16 cellular contexts compared by ENCODE assay signal in genomic region chr5:79181419-79182022, GRCh38. TPM values are rescaled to one million over a fixed set of nuclear protein-coding genes. Genes with fewer than 3 reads are reported as not detected.
DNase-seq lines count a peak whose midpoint lies in the region; ATAC-seq, FAIRE-seq and TF ChIP-seq lines count a peak whose summit lies in the region.
"Had no signal": no experiment of that assay in that cellular context is flagged by ENCODE, and none has a peak within 500 bp of the region (broad histone marks: within the 10 kb centered on the region; RNA-seq: fewer than 3 reads in every experiment).

No MANE protein-coding gene starts in this region.

- no peak overlapping the region for H3K27ac ChIP-seq in K562 (ENCODE audit: extremely low read depth, low read depth, low read length)
- H3K27ac ChIP-seq: RWPE1 had no signal

- no peak overlapping the region for H3K4me3 ChIP-seq in K562

- no peak for TF ChIP-seq EP300 in K562 (IDR thresholded peaks at IDR 0.05; ENCODE audit: low read length)

- no peak overlapping the region for H3K4me2 ChIP-seq in K562 (ENCODE audit: insufficient read depth, low read length)

- no peaks in the 10 kb centered on the region for H4K20me1 ChIP-seq in K562 (replicated peaks; ENCODE audit: control insufficient read depth, insufficient read depth, low read length)

- no peak overlapping the region for H2AFZ ChIP-seq in K562 (ENCODE audit: low read depth, low read length)

- H3K4me1 ChIP-seq in K562 (replicated peaks in 1 of 2; ENCODE audit: control insufficient read depth in 2 of 2, insufficient read depth in 2 of 2, low read length in 2 of 2): no peaks in the 10 kb centered on the region

- peak; percentile 41 for DNase-seq in DMS53 (lab: John Stamatoyannopoulos, UW)
- DNase-seq in KBM-7: peak; percentile 46
- no peak for DNase-seq in K562 (ENCODE audit: extremely low read depth in 1 of 4, low spot score in 3 of 4)
- peak; percentile 22 for DNase-seq in iris pigment epithelial cell (ENCODE audit: low read depth)
- DNase-seq in NCI-H226: no peak
- DNase-seq in activated gamma-delta T cell (lab: John Stamatoyannopoulos, UW): no peak
- DNase-seq: activated B cell treated with CpG ODN at 0.5 μM for 24 hours; activated T-cell treated with anti-CD3 and anti-CD28 coated beads, Interleukin-2, amount 50 U/mL, for 1 hour; amniotic stem cell; effector CD8-positive, alpha-beta T cell; NCI-H2081 treated with DMSO at 0.1 percent for 48 hours; stimulated activated CD4-positive, alpha-beta T cell treated with anti-CD3 and anti-CD28 coated beads, Interleukin-2, amount 100 ng/mL, for 48 hours had no signal

- no peaks in the 10 kb centered on the region for H3K79me2 ChIP-seq in K562 (ENCODE audit: control insufficient read depth, insufficient read depth, low read length)

- POLR2A ChIA-PET in K562 (lab: Yijun Ruan, JAX): interaction anchor here (0.8 to 1.3 kb wide), 2 partner anchors 25 to 279 kb away, joined by 3 read pairs; no protein-coding TSS in a partner anchor

- ATAC-seq in K562 (peak; percentile 42; the same call in 2 of the 3 replicates), GM21367 (IDR thresholded peaks at IDR 0.05; ENCODE audit: unreplicated experiment) (no peak), GM21447 (IDR thresholded peaks at IDR 0.05; ENCODE audit: unreplicated experiment) (no peak)
- ATAC-seq: HCT116 had no signal

- no peak for TF ChIP-seq CTCF in K562 (IDR thresholded peaks at IDR 0.05 in 2 of 3, conservative IDR thresholded peaks at IDR 0.05 in 1 of 3; ENCODE audit: insufficient read depth in 2 of 3, low read depth in 1 of 3, low read length in 3 of 3)

- TF ChIP-seq POLR2A in K562 (conservative IDR thresholded peaks at IDR 0.05): no peak

- intact Hi-C loops in K562 (cut with micrococcal nuclease): no loop called here

- no peak overlapping the region for H3K9ac ChIP-seq in K562 (ENCODE audit: insufficient read depth in 1 of 2, low read depth in 2 of 2, low read length in 2 of 2)

- CTCF ChIA-PET in K562 (lab: Yijun Ruan, JAX; ENCODE audit: low intra/inter-chr PET ratio): interaction anchor here (0.6 kb wide), 1 partner anchor 821 kb away, joined by 5 read pairs; no protein-coding TSS in a partner anchor

- no peak for FAIRE-seq in K562 (lab: Jason Lieb, UNC)

- no TSS peak for BruUV-seq in K562 (replicated peaks; lab: Mats Ljungman, UMichigan)

- H3K9me3 ChIP-seq in K562 (replicated peaks; ENCODE audit: control insufficient read depth, insufficient read depth, low read depth, low read length): no peaks in the 10 kb centered on the region

- TF ChIP-seq RAD21 in K562 (CRISPR knock-in tag; conservative IDR thresholded peaks at IDR 0.05 in 1 of 2, IDR thresholded peaks at IDR 0.05 in 1 of 2): no peak

- no peaks in the 10 kb centered on the region for H3K36me3 ChIP-seq in K562 (ENCODE audit: control insufficient read depth, insufficient read depth, low read length)

- 0 out of 5 replicates have a peak, but pooled peaks cover 0 to 2% of the 10 kb centered on the region in 2 experiments for H3K27me3 ChIP-seq in K562 (ENCODE audit: control insufficient read depth in 2 of 2, insufficient read depth in 2 of 2, low read length in 2 of 2)

- in situ Hi-C loops in KBM-7 (cut with MboI; ENCODE audit: low pct_unique_long_range_greater_than_20kb, low sequenced_read_pairs) (no loop called here), K562 (cut with MboI) (no loop called here)

- WGBS in K562 (ENCODE audit: insufficient coverage, low coverage, missing lambda C conversion rate): 31% methylated on average over 1 of the region's 1 CpG

- no peaks in the 10 kb centered on the region for H3K9me1 ChIP-seq in K562 (ENCODE audit: control insufficient read depth, insufficient read depth, low read length)

TF ChIP-seq in K562, 482 proteins besides CTCF, POLR2A, EP300 and RAD21:
- TF ChIP-seq ZBTB2 (IDR thresholded peaks at IDR 0.05) (no peak), SAP30 (IDR thresholded peaks at IDR 0.05; ENCODE audit: borderline replicate concordance, insufficient read depth, low read depth, low read length, poor library complexity, severe bottlenecking) (no peak), EGR1 (conservative IDR thresholded peaks at IDR 0.05) (peak; percentile 34; the same call in 1 of the 2 replicates)

RNA-seq across cellular contexts. Expression of gene JMY, which starts 54.4 kb away (rescaled TPM):
- total RNA-seq in K562 (2011; cell fraction: chromatin; rRNA removed; ENCODE audit: low replicate concordance): 3.2 and 10.4 TPM in 2 replicates
- total RNA-seq in K562 (2011; cell fraction: nucleolus; rRNA removed): 2.8 and 3.8 TPM in 2 replicates
- total RNA-seq in K562 (2011; cell fraction: nucleoplasm; rRNA removed): 5.1 and 7.3 TPM in 2 replicates
- total RNA-seq in K562 (2014; rRNA removed): 4.5 and 4.7 TPM in 2 replicates
- total RNA-seq in K562 (2014; rRNA removed; fragmentation: Illumina TruSeq; extraction: Trizol): 5.2 and 6.5 TPM in 2 replicates
- 2.3 and 2.5 TPM in 2 replicates for total RNA-seq in K562 (2015; rRNA removed; fragmentation: Illumina TruSeq; extraction: Trizol)
- 4.6 and 5.5 TPM in 2 replicates for total RNA-seq in K562 (2021)
- 2.3 and 2.5 TPM in 2 replicates for polyA plus RNA-seq in K562 (2011; rRNA removed)
- 0.34 and 1.0 TPM in 2 replicates for polyA plus RNA-seq in K562 (2011; cell fraction: cytosol; rRNA removed)
- 2.5 and 4.0 TPM in 2 replicates for polyA plus RNA-seq in K562 (2011; cell fraction: nucleus; rRNA removed)
- 2.0 and 4.4 TPM in 2 replicates for polyA plus RNA-seq in K562 (2012)
- 3.7 and 3.9 TPM in 2 replicates for polyA plus RNA-seq in K562 (2014; fragmentation: Illumina TruSeq; extraction: Trizol)
- polyA plus RNA-seq in K562 (2014; fragmentation: Nextera tagmentation; extraction: Ambion mirVana): 1 to 10 TPM; 1.1 TPM
- 2.8 and 3.9 TPM in 2 replicates for polyA plus RNA-seq in K562 (2014; rRNA removed)
- polyA minus RNA-seq in K562 (2011; rRNA and poly(A)+ RNA removed): 4.7 and 6.1 TPM in 2 replicates
- 2.6 TPM in 2 replicates for polyA minus RNA-seq in K562 (2011; cell fraction: cytosol; rRNA and poly(A)+ RNA removed)
- 3.1 and 5.4 TPM in 2 replicates for polyA minus RNA-seq in K562 (2011; cell fraction: nucleus; rRNA and poly(A)+ RNA removed)

Comparison
In these comparisons a context has a peak if more than half of its experiments do, and no peak if none do; other contexts are left out.
1. DNase-seq: peak in DMS53 (single experiment), KBM-7 (single experiment) and iris pigment epithelial cell (single experiment); none in K562 (0 of 4), NCI-H226 (single experiment) and activated gamma-delta T cell (single experiment).